8 cellular contexts compared by ENCODE assay signal in the genomic region with DNA sequence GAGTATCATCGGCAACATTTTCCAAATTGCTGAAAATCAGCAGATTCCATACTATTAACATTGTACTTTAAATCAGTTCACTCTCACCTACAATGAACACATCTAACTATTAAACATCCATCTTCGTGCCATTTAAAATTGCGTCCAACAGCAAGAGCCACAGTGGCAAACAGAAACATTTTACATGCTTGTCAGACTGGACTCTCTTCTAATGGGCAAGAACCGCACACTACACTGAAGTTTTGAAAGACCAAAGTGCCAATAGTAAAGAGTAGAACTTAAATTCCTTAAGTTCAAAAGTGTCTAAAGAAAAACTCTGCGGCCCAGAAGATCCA. TPM values are rescaled to one million over a fixed set of nuclear protein-coding genes. Genes with fewer than 3 reads are reported as not detected.
A peak's percentile ranks its signal among the peaks of the same experiment; 100 is the strongest.
DNase-seq lines count a peak whose midpoint lies in the region; ATAC-seq and TF ChIP-seq lines count a peak whose summit lies in the region.

No MANE protein-coding gene starts in this region.

- no peak for TF ChIP-seq POLR2A in ovary (IDR thresholded peaks at IDR 0.05)

- peak overlapping the region; percentile 80 for H3K27ac ChIP-seq in CD4-positive, alpha-beta memory T cell (ENCODE audit: low read depth, low read length)
- H3K27ac ChIP-seq in Panc1 (ENCODE audit: low read length) (peak overlapping the region; percentile 98), esophagus (ENCODE audit: low read depth in 2 of 2, low read length in 1 of 2) (peak overlapping the region; percentile 94), ovary (peak overlapping the region; percentile 46 to 61)

- 0% methylated on average over 5 of the region's 5 CpGs for WGBS in esophagus, 2 donors
- whole genome bisulfite sequencing in ovary, 3 donors = 0 to 1% (median 0%) methylated on average over 5 of the region's 5 CpGs

- in situ Hi-C loops in Panc1 (cut with HindIII; ENCODE audit: low pct_unique_long_range_greater_than_20kb, low sequenced_read_pairs) = no loop called here

- H3K36me3 ChIP-seq in CD4-positive, alpha-beta memory T cell (ENCODE audit: insufficient read depth, low read length) = peaks cover 52% of the 10 kb centered on the region
- peaks cover 57% of the 10 kb centered on the region for H3K36me3 ChIP-seq in Panc1 (ENCODE audit: control insufficient read depth, insufficient read depth, low read length)
- H3K36me3 ChIP-seq in esophagus (ENCODE audit: control insufficient read depth in 2 of 2, insufficient read depth in 2 of 2, low read length in 1 of 2) = peaks cover 3 to 16% of the 10 kb centered on the region in 2 donors
- H3K36me3 ChIP-seq in ovary = no peaks in the 10 kb centered on the region

- peaks cover 41 to 59% (median 52%) of the 10 kb centered on the region in 4 donors for H3K4me1 Mint-ChIP-seq in CD4-positive, alpha-beta memory T cell

- intact Hi-C loops in CD4-positive, alpha-beta memory T cell (cut with micrococcal nuclease) = no loop called here
- intact Hi-C loops in Panc1 (cut with micrococcal nuclease; ENCODE audit: unreplicated experiment) = no loop called here
- intact Hi-C loops in ovary (cut with DNase I) = no loop called here

- H3K9me3 ChIP-seq in CD4-positive, alpha-beta memory T cell (ENCODE audit: control insufficient read depth in 1 of 2, low read length in 2 of 2) = no peaks in the 10 kb centered on the region
- H3K9me3 ChIP-seq in Panc1 (ENCODE audit: control insufficient read depth, insufficient read depth, low read depth, low read length) (no peaks in the 10 kb centered on the region), esophagus (ENCODE audit: control insufficient read depth in 2 of 2, insufficient read depth in 1 of 2, low read depth in 1 of 2, low read length in 1 of 2) (no peaks in the 10 kb centered on the region), ovary (no peaks in the 10 kb centered on the region)

- H3K27me3 ChIP-seq in CD4-positive, alpha-beta memory T cell (ENCODE audit: insufficient read depth, low read length) = no peaks in the 10 kb centered on the region
- H3K27me3 ChIP-seq in Panc1 (ENCODE audit: control insufficient read depth, insufficient read depth, low read length) (no peaks in the 10 kb centered on the region), esophagus (ENCODE audit: control insufficient read depth in 1 of 2, insufficient read depth in 2 of 2, low read length in 2 of 2) (no peaks in the 10 kb centered on the region), ovary (no peaks in the 10 kb centered on the region)

- ATAC-seq in Panc1 = no peak
- no peak for ATAC-seq in GM19455 (IDR thresholded peaks at IDR 0.05; ENCODE audit: unreplicated experiment)

- DNase-seq in CD4-positive, alpha-beta memory T cell = no peak
- DNase-seq in Panc1 (ENCODE audit: low read depth, low spot score) = no peak
- DNase-seq in ovary = no peak
- DNase-seq in AG08395 (ENCODE audit: low spot score) = no peak
- no peak for DNase-seq in activated CD4-positive, alpha-beta T cell treated with anti-CD3 and anti-CD28 coated beads for 1 hour
- DNase-seq in NK-92 (lab: John Stamatoyannopoulos, UW; ENCODE audit: unreplicated experiment) = no peak

- H3K9me3 Mint-ChIP-seq in CD4-positive, alpha-beta memory T cell = peaks cover 0 to 5% (median 0%) of the 10 kb centered on the region in 8 donors

- H3K36me3 Mint-ChIP-seq in CD4-positive, alpha-beta memory T cell = peaks cover 68 to 77% of the 10 kb centered on the region in 2 donors

- peak overlapping the region; percentile 77 to 98 for H3K4me3 ChIP-seq in CD4-positive, alpha-beta memory T cell (ENCODE audit: low read length in 2 of 2)
- H3K4me3 ChIP-seq in Panc1 (ENCODE audit: low read depth in 2 of 2, low read length in 2 of 2) (peak overlapping the region; percentile 75 to 96), esophagus (ENCODE audit: low read depth in 1 of 2, low read length in 2 of 2) (peak overlapping the region; percentile 98), ovary (peak overlapping the region; percentile 73)

- TF ChIP-seq CTCF in Panc1 (IDR thresholded peaks at IDR 0.05) (no peak), ovary (IDR thresholded peaks at IDR 0.05) (no peak)

- POLR2A ChIA-PET in CD4-positive, alpha-beta memory T cell (lab: Charles Lee; ENCODE audit: partially characterized antibody) = interaction anchor here (0.9 to 10.4 kb wide), 6 partner anchors 12 to 766 kb away, joined by 3 to 176 read pairs (median 6); a partner anchor contains a TSS
- POLR2A ChIA-PET in Panc1 (lab: Charles Lee) = no interaction called here

- CTCF ChIA-PET in CD4-positive, alpha-beta memory T cell (lab: Charles Lee; ENCODE audit: partially characterized antibody) = interaction anchor here (1.3 to 7.8 kb wide), 3 partner anchors 9 to 14 kb away, joined by 3 to 111 read pairs (median 10); a partner anchor contains a TSS
- CTCF ChIA-PET in Panc1 (lab: Charles Lee) = interaction anchor here (1.4 kb wide), 1 partner anchor 12 kb away, joined by 5 read pairs; a partner anchor contains a TSS

- no peak for TF ChIP-seq EP300 in ovary (IDR thresholded peaks at IDR 0.05)

- H3K4me1 ChIP-seq in CD4-positive, alpha-beta memory T cell (ENCODE audit: insufficient read depth, low read length) = peaks cover 49% of the 10 kb centered on the region
- H3K4me1 ChIP-seq in Panc1 (ENCODE audit: control insufficient read depth, insufficient read depth, low read length) (peaks cover 46% of the 10 kb centered on the region), esophagus (ENCODE audit: control insufficient read depth in 2 of 2, insufficient read depth in 2 of 2, low read length in 1 of 2) (peaks cover 0 to 5% of the 10 kb centered on the region in 2 donors), ovary (ENCODE audit: insufficient read depth) (peaks cover 21% of the 10 kb centered on the region)

- BruUV-seq in Panc1 (replicated peaks; lab: Mats Ljungman, UMichigan) = no TSS peak

- peak overlapping the region; percentile 91 to 98 (median 96) for H3K4me3 Mint-ChIP-seq in CD4-positive, alpha-beta memory T cell

- H3K27me3 Mint-ChIP-seq in CD4-positive, alpha-beta memory T cell = no peaks in the 10 kb centered on the region

- H3K27ac Mint-ChIP-seq in CD4-positive, alpha-beta memory T cell = peak overlapping the region; percentile 93 to 97 (median 96)

RNA-seq across cellular contexts. Expression of a gene that starts 0.7 kb away (rescaled TPM):
- total RNA-seq in CD4-positive, alpha-beta memory T cell = 1,000 to 10,000 TPM; 3,088 to 3,151 TPM
- polyA plus RNA-seq in CD4-positive, alpha-beta memory T cell = 1,000 to 10,000 TPM; 2,383 to 3,794 TPM
- total RNA-seq in Panc1 (2021; ENCODE audit: unreplicated experiment) = 1,366 TPM
- 1,339 TPM for polyA plus RNA-seq in Panc1 (2012; ENCODE audit: insufficient read length)
- 1,000 to 10,000 TPM; 2,199 to 3,397 TPM for polyA plus RNA-seq in esophagus
- total RNA-seq in ovary = 1,000 to 10,000 TPM; 2,591 to 5,086 (median 2,853) TPM
- polyA plus RNA-seq in ovary = over 10,000 TPM in 1 of 2 donors, 1,000 to 10,000 TPM in 1; 4,713 to 11,026 TPM

RNA-seq across cellular contexts. Expression of a gene that starts 11.9 kb away (rescaled TPM):
- 100 to 1,000 TPM; 105 to 106 TPM for total RNA-seq in CD4-positive, alpha-beta memory T cell
- 100 to 1,000 TPM; 188 to 306 TPM for polyA plus RNA-seq in CD4-positive, alpha-beta memory T cell
- total RNA-seq in Panc1 (2021; ENCODE audit: unreplicated experiment) (343 TPM), ovary (100 to 1,000 TPM in 4 of 7 donors, 10 to 100 TPM in 3; 82.7 to 171 (median 105) TPM)
- 339 TPM for polyA plus RNA-seq in Panc1 (2012; ENCODE audit: insufficient read length)
- polyA plus RNA-seq in esophagus (10 to 100 TPM; 46.5 to 59.5 TPM), ovary (100 to 1,000 TPM; 109 to 200 TPM)
